ENCODE assay signal across 8 cellular contexts in the genomic region with DNA sequence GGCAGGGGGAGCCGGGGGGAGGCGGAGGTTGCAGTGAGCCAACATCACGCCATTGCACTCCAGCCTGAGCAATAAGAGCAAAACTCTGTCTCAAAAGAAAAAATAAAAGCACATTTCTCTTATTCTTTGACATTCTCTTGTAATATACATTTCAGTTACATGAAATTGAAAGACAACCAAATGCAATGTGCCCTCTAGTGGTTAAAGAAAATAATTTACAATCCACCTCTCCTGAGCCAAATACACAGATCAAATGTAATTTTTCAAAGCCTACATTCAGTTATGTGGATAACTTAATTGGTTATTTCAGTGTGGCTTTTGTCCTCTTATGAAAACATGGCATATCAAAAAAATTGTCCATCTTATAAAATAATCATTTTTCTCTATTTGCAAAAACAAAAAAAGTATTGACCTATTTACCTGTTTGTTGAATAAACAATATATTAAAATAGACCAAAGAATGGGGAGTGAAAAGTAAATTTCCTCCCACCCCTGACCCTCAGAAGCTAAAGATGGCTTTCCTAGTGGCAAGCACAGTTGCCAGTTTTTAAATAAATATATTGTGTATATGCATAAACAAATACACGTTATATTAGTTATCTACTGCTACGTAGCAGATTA. TPM values are rescaled to one million over a fixed set of nuclear protein-coding genes. Genes with fewer than 3 reads are reported as not detected.
DNase-seq lines count a peak whose midpoint lies in the region; ATAC-seq, FAIRE-seq and TF ChIP-seq lines count a peak whose summit lies in the region.

No MANE protein-coding gene starts in this region.

- H3K9me3 ChIP-seq in lung (ENCODE audit: control insufficient read depth in 2 of 2, insufficient read depth in 1 of 2, low read length in 1 of 2): no peaks in the 10 kb centered on the region

- no peaks in the 10 kb centered on the region for H3K4me1 ChIP-seq in lung (ENCODE audit: control insufficient read depth in 2 of 2, insufficient read depth in 2 of 2, low read length in 2 of 2)

- ATAC-seq in lung (ENCODE audit: insufficient read depth, low FRiP score): no peak
- no peak for ATAC-seq in stimulated activated effector memory CD8-positive, alpha-beta T cell treated with anti-CD3 and anti-CD28 coated beads, Interleukin-12 subunit alpha, Interleukin-12 subunit beta, amount 100 ng/mL, for 72 hours

- H3K27ac Mint-ChIP-seq in stimulated activated effector memory CD8-positive, alpha-beta T cell treated with anti-CD3 and anti-CD28 coated beads, Interleukin-12 subunit alpha, Interleukin-12 subunit beta, amount 100 ng/mL, for 72 hours: no peak overlapping the region

- FAIRE-seq in D721Med (lab: Jason Lieb, UNC): peak; percentile 73

- no peak overlapping the region for H3K4me3 ChIP-seq in HFF-Myc (replicated peaks; ENCODE audit: low read depth, low read length)
- no peak overlapping the region for H3K4me3 ChIP-seq in lung

- WGBS in lung, 2 donors: 69 to 82% methylated on average over 5 of the region's 5 CpGs

- H3K9me3 Mint-ChIP-seq in stimulated activated effector memory CD8-positive, alpha-beta T cell treated with anti-CD3 and anti-CD28 coated beads, Interleukin-12 subunit alpha, Interleukin-12 subunit beta, amount 100 ng/mL, for 72 hours: no peaks in the 10 kb centered on the region

- H3K36me3 ChIP-seq in lung (ENCODE audit: control insufficient read depth in 2 of 2, insufficient read depth in 2 of 2, low read length in 2 of 2): no peaks in the 10 kb centered on the region

- H3K27me3 ChIP-seq in lung (ENCODE audit: control insufficient read depth, insufficient read depth): no peaks in the 10 kb centered on the region

- TF ChIP-seq CTCF in D721Med (IDR thresholded peaks at IDR 0.05; ENCODE audit: insufficient read depth, missing control alignments) (peak; percentile 66), HFF-Myc (IDR thresholded peaks at IDR 0.05; ENCODE audit: low read depth, low read length, missing control alignments) (peak; percentile 35), lung (IDR thresholded peaks at IDR 0.05; ENCODE audit: control extremely low read depth, extremely low read depth) (peak; percentile 27)

- H3K36me3 Mint-ChIP-seq in stimulated activated effector memory CD8-positive, alpha-beta T cell treated with anti-CD3 and anti-CD28 coated beads, Interleukin-12 subunit alpha, Interleukin-12 subunit beta, amount 100 ng/mL, for 72 hours: no peaks in the 10 kb centered on the region

- no peak for DNase-seq in D721Med (ENCODE audit: insufficient read length, low spot score)
- no peak for DNase-seq in HFF-Myc (ENCODE audit: extremely low read depth, low read depth)
- DNase-seq in NCI-H748 (lab: John Stamatoyannopoulos, UW; ENCODE audit: unreplicated experiment): peak; percentile 21
- DNase-seq in cerebellar cortex (ENCODE audit: low spot score): peak; percentile 60
- no peak for DNase-seq in lung (ENCODE audit: low spot score)
- no peak for DNase-seq in stimulated activated CD4-positive, alpha-beta T cell treated with anti-CD3 and anti-CD28 coated beads, Interleukin-15, amount 100 ng/mL, for 24 hours
- no peak for DNase-seq in activated CD4-positive, alpha-beta T cell treated with anti-CD3 and anti-CD28 coated beads for 4 hours
- DNase-seq in stimulated activated effector memory CD8-positive, alpha-beta T cell treated with anti-CD3 and anti-CD28 coated beads, Interleukin-12 subunit alpha, Interleukin-12 subunit beta, amount 100 ng/mL, for 72 hours (ENCODE audit: low spot score in 2 of 2): no peak

- no peak overlapping the region for H3K27ac ChIP-seq in lung (ENCODE audit: low read depth in 1 of 2, low read length in 1 of 2)

- no peak overlapping the region for H3K4me3 Mint-ChIP-seq in stimulated activated effector memory CD8-positive, alpha-beta T cell treated with anti-CD3 and anti-CD28 coated beads, Interleukin-12 subunit alpha, Interleukin-12 subunit beta, amount 100 ng/mL, for 72 hours

- no peaks in the 10 kb centered on the region for H3K4me1 Mint-ChIP-seq in stimulated activated effector memory CD8-positive, alpha-beta T cell treated with anti-CD3 and anti-CD28 coated beads, Interleukin-12 subunit alpha, Interleukin-12 subunit beta, amount 100 ng/mL, for 72 hours

RNA-seq across cellular contexts. Expression of a gene that starts 14.2 kb away (rescaled TPM):
- 100 to 1,000 TPM in 1 of 2 donors, 10 to 100 TPM in 1; 59.2 to 167 TPM for total RNA-seq in lung
- polyA plus RNA-seq in lung: 10 to 100 TPM; 25.7 to 33.2 TPM

RNA-seq across cellular contexts. Expression of a gene that starts 23.7 kb away (rescaled TPM):
- total RNA-seq in lung: not detected
- polyA plus RNA-seq in lung: not detected

Comparison
In these comparisons a context has a peak if more than half of its experiments do, and no peak if none do; other contexts are left out.
1. DNase-seq: peak in NCI-H748 (single experiment) and cerebellar cortex (single experiment); none in D721Med (single experiment), HFF-Myc (single experiment), lung (single experiment), stimulated activated CD4-positive, alpha-beta T cell treated with anti-CD3 and anti-CD28 coated beads, Interleukin-15, amount 100 ng/mL, for 24 hours (single experiment), activated CD4-positive, alpha-beta T cell treated with anti-CD3 and anti-CD28 coated beads for 4 hours (0 of 2) and stimulated activated effector memory CD8-positive, alpha-beta T cell treated with anti-CD3 and anti-CD28 coated beads, Interleukin-12 subunit alpha, Interleukin-12 subunit beta, amount 100 ng/mL, for 72 hours (0 of 2).
2. Peak in every context shown above with its lines, with median percentiles within 50 percentile points of each other: CTCF ChIP-seq.